ENCODE assay signal across 24 cellular contexts in genomic region chr20:49658508-49658907, GRCh38. TPM values are rescaled to one million over a fixed set of nuclear protein-coding genes. Genes with fewer than 3 reads are reported as not detected.
DNase-seq lines count a peak whose midpoint lies in the region; ATAC-seq and TF ChIP-seq lines count a peak whose summit lies in the region.
"Had no signal": no experiment of that assay in that cellular context is flagged by ENCODE, and none has a peak within 500 bp of the region (broad histone marks: within the 10 kb centered on the region; RNA-seq: fewer than 3 reads in every experiment).

No MANE protein-coding gene starts in this region.

- peaks cover 52% of the 10 kb centered on the region for H3K4me1 ChIP-seq in OCI-LY1 (ENCODE audit: insufficient read depth, low read length, severe bottlenecking)
- H3K4me1 ChIP-seq in iPS-20b (ENCODE audit: insufficient read depth, low read length), result peaks cover 42% of the 10 kb centered on the region
- peaks cover 62% of the 10 kb centered on the region for H3K4me1 ChIP-seq in vagina

- H3K9ac ChIP-seq in OCI-LY1 (ENCODE audit: low read length) (no peak overlapping the region), iPS-20b (ENCODE audit: low read depth, low read length) (peak overlapping the region; percentile 4; the same call in 1 of the 2 replicates)

- H3F3A ChIP-seq in OCI-LY1 (ENCODE audit: insufficient read depth, low read length), result no peaks in the 10 kb centered on the region

- H3K9me3 ChIP-seq in OCI-LY1 (ENCODE audit: low read length) (no peaks in the 10 kb centered on the region), iPS-20b (ENCODE audit: insufficient read depth, low read depth, low read length) (no peaks in the 10 kb centered on the region), vagina (no peaks in the 10 kb centered on the region)
- H3K9me3 ChIP-seq: right atrium auricular region had no signal

- intact Hi-C loops in vagina (cut with DNase I), result no loop called here

- peaks cover 59% of the 10 kb centered on the region for H3K79me2 ChIP-seq in OCI-LY1 (ENCODE audit: insufficient read depth, low read length)

- H3K27me3 ChIP-seq in OCI-LY1 (ENCODE audit: insufficient read depth, low read length) (no peaks in the 10 kb centered on the region), iPS-20b (ENCODE audit: insufficient read depth, low read length) (no peaks in the 10 kb centered on the region), vagina (no peaks in the 10 kb centered on the region)
- H3K27me3 ChIP-seq: right atrium auricular region had no signal

- no peaks in the 10 kb centered on the region for H4K20me1 ChIP-seq in OCI-LY1 (ENCODE audit: insufficient read depth, low read length)

- DNase-seq in NCI-H524 (lab: John Stamatoyannopoulos, UW) (peak; percentile 78 to 84), NCI-H524 treated with DMSO at 0.1 percent for 48 hours (lab: John Stamatoyannopoulos, UW) (no peak), vagina (ENCODE audit: extremely low spot score in 2 of 2) (no peak), MV-4-11 (lab: John Stamatoyannopoulos, UW) (no peak), HEK293T (ENCODE audit: extremely low spot score) (no peak)
- DNase-seq: activated CD4-positive, alpha-beta T cell treated with anti-CD3 and anti-CD28 coated beads, Interleukin-2, amount 50 U/mL, for 48 hours; activated CD4-positive, CD25-positive, alpha-beta regulatory T cell; activated CD8-positive, alpha-beta memory T cell treated with anti-CD3 and anti-CD28 coated beads, Interleukin-2, amount 50 U/mL, for 48 hours; central memory CD4-positive, alpha-beta T cell; dermis blood vessel endothelial cell; naive thymus-derived CD4-positive, alpha-beta T cell; NCI-H1105; NCI-H2107; NCI-H526 treated with DMSO at 0.1 percent for 48 hours; stimulated activated CD4-positive, alpha-beta T cell treated with anti-CD3 and anti-CD28 coated beads, Interleukin-4, amount 100 ng/mL, for 1 hour; stimulated activated naive B cell treated with anti-CD40 and anti-IgM and Interleukin-4, amounts not matched to agents 10 μg/mL and 1 μg/mL and 100 μg/mL, for 72 hours; T1000 had no signal

- TF ChIP-seq CTCF in OCI-LY1 (IDR thresholded peaks at IDR 0.05; ENCODE audit: low read length) (no peak), vagina (IDR thresholded peaks at IDR 0.05) (no peak)

- no peak for TF ChIP-seq POLR2A in vagina (IDR thresholded peaks at IDR 0.05)

- H3K36me3 ChIP-seq in OCI-LY1 (ENCODE audit: insufficient read depth, low read length), result peaks cover 42% of the 10 kb centered on the region
- H3K36me3 ChIP-seq in iPS-20b (ENCODE audit: insufficient read depth, low read depth, low read length), result peaks cover 31% of the 10 kb centered on the region
- H3K36me3 ChIP-seq in vagina, result peaks cover 0 to 17% of the 10 kb centered on the region in 2 donors

- no peaks in the 10 kb centered on the region for H3K9me2 ChIP-seq in OCI-LY1 (ENCODE audit: low read depth, low read length)

- CTCF ChIA-PET in HEK293T (lab: Yijun Ruan, JAX), result no interaction called here

- H3K27ac ChIP-seq in OCI-LY1 (ENCODE audit: low read depth, low read length, poor library complexity, severe bottlenecking), result peak overlapping the region; percentile 76
- H3K27ac ChIP-seq in iPS-20b (ENCODE audit: low read length), result no peak overlapping the region
- H3K27ac ChIP-seq in vagina, result peak overlapping the region; percentile 20
- H3K27ac ChIP-seq: right atrium auricular region had no signal

- H2AFZ ChIP-seq in OCI-LY1 (ENCODE audit: low read length), result no peak overlapping the region

- H3K4me3 ChIP-seq in OCI-LY1 (ENCODE audit: low read depth, low read length, poor library complexity, severe bottlenecking) (no peak overlapping the region), iPS-20b (ENCODE audit: low read length) (peak overlapping the region; percentile 35; the same call in 1 of the 2 replicates), vagina (no peak overlapping the region)
- H3K4me3 ChIP-seq: GM12878, right atrium auricular region had no signal

- ATAC-seq in HG03354 (IDR thresholded peaks at IDR 0.05; ENCODE audit: poor library complexity, severe bottlenecking, unreplicated experiment), result no peak
- ATAC-seq: activated T-helper 17 cell treated with anti-CD3 and anti-CD28 coated beads, Interleukin-2, amount 50 U/mL, for 72 hours; GM12878; left lobe of liver; naive thymus-derived CD4-positive, alpha-beta T cell; stimulated activated naive B cell treated with anti-CD40 and anti-IgM and Interleukin-4, amounts not matched to agents 10 μg/mL and 1 μg/mL and 100 μg/mL, for 72 hours had no signal

- POLR2A ChIA-PET in HEK293T (lab: Yijun Ruan, JAX), result no interaction called here

- no peak overlapping the region; the same call in 1 of the 2 replicates for H3K4me2 ChIP-seq in OCI-LY1 (ENCODE audit: low read length)

TF ChIP-seq in HEK293T, 16 proteins besides CTCF, POLR2A, EP300 and RAD21:
- TF ChIP-seq ZNF384 (IDR thresholded peaks at IDR 0.05) (no peak), LEF1 (IDR thresholded peaks at IDR 0.05; ENCODE audit: borderline replicate concordance) (no peak), L3MBTL2 (conservative IDR thresholded peaks at IDR 0.05) (no peak), FOXM1 (IDR thresholded peaks at IDR 0.05; ENCODE audit: borderline replicate concordance) (no peak), CTBP1 (IDR thresholded peaks at IDR 0.05; ENCODE audit: borderline replicate concordance) (no peak), PKNOX1 (IDR thresholded peaks at IDR 0.05) (no peak), FOXA1 (IDR thresholded peaks at IDR 0.05) (no peak), ELF4 (IDR thresholded peaks at IDR 0.05) (no peak), FOXK2 (IDR thresholded peaks at IDR 0.05) (no peak), TARDBP (IDR thresholded peaks at IDR 0.05) (no peak), HDGF (IDR thresholded peaks at IDR 0.05; ENCODE audit: borderline replicate concordance) (no peak), NFRKB (IDR thresholded peaks at IDR 0.05) (no peak), ARNT (IDR thresholded peaks at IDR 0.05) (no peak)
TF ChIP-seq in HEK293T: peak in this region for 0.

RNA-seq across cellular contexts. Expression of gene B4GALT5, which starts 55.2 kb away (rescaled TPM):
- 17.9 TPM for total RNA-seq in vagina

Comparison
In these comparisons a context has a peak if more than half of its experiments do, and no peak if none do; other contexts are left out.
1. DNase-seq: peak in NCI-H524 (2 of 2); none in NCI-H524 treated with DMSO at 0.1 percent for 48 hours (single experiment), vagina (0 of 2), MV-4-11 (single experiment) and HEK293T (single experiment).